Comparison of ENCODE assay signal across 16 cellular contexts in the genomic region with DNA sequence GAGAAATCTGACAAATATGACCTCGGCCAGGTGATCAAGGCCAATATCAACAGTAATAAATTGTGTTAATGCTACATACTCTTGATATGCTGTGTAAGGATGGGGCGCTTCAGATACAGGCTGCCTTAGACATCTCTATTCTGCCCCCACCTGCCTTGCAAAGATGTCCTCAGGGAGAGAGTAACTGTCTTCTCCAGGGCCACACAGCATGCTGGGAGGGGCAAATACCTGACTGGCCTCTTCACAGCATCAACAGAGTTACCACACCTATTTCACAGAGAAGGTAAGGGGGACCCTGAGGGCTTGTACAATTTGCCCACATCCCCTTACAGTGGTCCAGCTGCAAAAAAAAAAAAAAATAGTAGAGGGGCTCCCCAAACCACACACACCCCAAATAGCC. TPM values are rescaled to one million over a fixed set of nuclear protein-coding genes. Genes with fewer than 3 reads are reported as not detected.
"Had no signal": no experiment of that assay in that cellular context is flagged by ENCODE, and none has a peak within 500 bp of the region (broad histone marks: within the 10 kb centered on the region; RNA-seq: fewer than 3 reads in every experiment).

No MANE protein-coding gene starts in this region.

- H3K9me3 Mint-ChIP-seq: activated CD8-positive, alpha-beta T cell treated with anti-CD3 and anti-CD28 coated beads for 36 hours; activated naive CD8-positive, alpha-beta T cell treated with anti-CD3 and anti-CD28 coated beads, Interleukin-2, amount 50 U/mL, for 24 hours; central memory CD8-positive, alpha-beta T cell; stimulated activated naive CD8-positive, alpha-beta T cell treated with anti-CD3 and anti-CD28 coated beads, Interleukin-15, amount 100 ng/mL, for 72 hours had no signal

- H3K4me2 ChIP-seq: hepatocyte had no signal

- H3K79me2 ChIP-seq: hepatocyte had no signal

- H3K4me1 ChIP-seq: prostate gland had no signal

- H3K27ac ChIP-seq: hepatocyte, prostate gland, VCaP had no signal

- H3K27me3 Mint-ChIP-seq: central memory CD8-positive, alpha-beta T cell had no signal

- DNase-seq: activated CD4-positive, alpha-beta T cell treated with anti-CD3 and anti-CD28 coated beads for 4 hours; activated CD8-positive, alpha-beta memory T cell treated with anti-CD3 and anti-CD28 coated beads, Interleukin-2, amount 50 U/mL, for 4 hours; activated CD8-positive, alpha-beta T cell treated with anti-CD3 and anti-CD28 coated beads for 36 hours; activated naive CD4-positive, alpha-beta T cell; activated naive CD8-positive, alpha-beta T cell treated with anti-CD3 and anti-CD28 coated beads, Interleukin-2, amount 50 U/mL, for 24 hours; stimulated activated CD4-positive, alpha-beta T cell treated with anti-CD3 and anti-CD28 coated beads, Interleukin-4, amount 100 ng/mL, for 24 hours; stimulated activated naive CD8-positive, alpha-beta T cell treated with anti-CD3 and anti-CD28 coated beads, Interleukin-15, amount 100 ng/mL, for 72 hours; T-helper 9 cell had no signal

- H3K27me3 ChIP-seq: hepatocyte had no signal

- H2AFZ ChIP-seq: hepatocyte had no signal

- H3K4me1 Mint-ChIP-seq: activated naive CD8-positive, alpha-beta T cell treated with anti-CD3 and anti-CD28 coated beads, Interleukin-2, amount 50 U/mL, for 24 hours; central memory CD8-positive, alpha-beta T cell; stimulated activated naive CD8-positive, alpha-beta T cell treated with anti-CD3 and anti-CD28 coated beads, Interleukin-15, amount 100 ng/mL, for 72 hours had no signal

- H3K4me3 ChIP-seq: hepatocyte, prostate gland had no signal

- H3K9me3 ChIP-seq: prostate gland had no signal

- H3K36me3 ChIP-seq: prostate gland had no signal

- H3K4me3 Mint-ChIP-seq: activated CD8-positive, alpha-beta T cell treated with anti-CD3 and anti-CD28 coated beads for 36 hours; activated naive CD8-positive, alpha-beta T cell treated with anti-CD3 and anti-CD28 coated beads, Interleukin-2, amount 50 U/mL, for 24 hours; central memory CD8-positive, alpha-beta T cell; dendritic cell treated with granulocyte-macrophage colony-stimulating factor and Interleukin-4, amounts not matched to agents 40 ng/mL and 50 ng/mL, for 4 days; stimulated activated naive CD8-positive, alpha-beta T cell treated with anti-CD3 and anti-CD28 coated beads, Interleukin-15, amount 100 ng/mL, for 72 hours had no signal

- H3K27ac Mint-ChIP-seq: activated CD8-positive, alpha-beta T cell treated with anti-CD3 and anti-CD28 coated beads for 36 hours; activated naive CD8-positive, alpha-beta T cell treated with anti-CD3 and anti-CD28 coated beads, Interleukin-2, amount 50 U/mL, for 24 hours; dendritic cell treated with granulocyte-macrophage colony-stimulating factor and Interleukin-4, amounts not matched to agents 40 ng/mL and 50 ng/mL, for 4 days; stimulated activated naive CD8-positive, alpha-beta T cell treated with anti-CD3 and anti-CD28 coated beads, Interleukin-15, amount 100 ng/mL, for 72 hours had no signal

- ATAC-seq: activated CD8-positive, alpha-beta T cell treated with anti-CD3 and anti-CD28 coated beads for 36 hours; activated naive CD8-positive, alpha-beta T cell treated with anti-CD3 and anti-CD28 coated beads, Interleukin-2, amount 50 U/mL, for 24 hours; stimulated activated naive CD8-positive, alpha-beta T cell treated with anti-CD3 and anti-CD28 coated beads, Interleukin-15, amount 100 ng/mL, for 72 hours had no signal

RNA-seq across cellular contexts. Expression of gene KIAA1755, which starts 17.2 kb away (rescaled TPM):
- total RNA-seq: activated CD8-positive, alpha-beta T cell treated with anti-CD3 and anti-CD28 coated beads for 36 hours had no signal

RNA-seq across cellular contexts. Expression of gene BPI, which starts 26.3 kb away (rescaled TPM):
- total RNA-seq: activated CD8-positive, alpha-beta T cell treated with anti-CD3 and anti-CD28 coated beads for 36 hours; epithelial cell of proximal tubule; kidney epithelial cell; lower leg skin had no signal
